In the genomic region with DNA sequence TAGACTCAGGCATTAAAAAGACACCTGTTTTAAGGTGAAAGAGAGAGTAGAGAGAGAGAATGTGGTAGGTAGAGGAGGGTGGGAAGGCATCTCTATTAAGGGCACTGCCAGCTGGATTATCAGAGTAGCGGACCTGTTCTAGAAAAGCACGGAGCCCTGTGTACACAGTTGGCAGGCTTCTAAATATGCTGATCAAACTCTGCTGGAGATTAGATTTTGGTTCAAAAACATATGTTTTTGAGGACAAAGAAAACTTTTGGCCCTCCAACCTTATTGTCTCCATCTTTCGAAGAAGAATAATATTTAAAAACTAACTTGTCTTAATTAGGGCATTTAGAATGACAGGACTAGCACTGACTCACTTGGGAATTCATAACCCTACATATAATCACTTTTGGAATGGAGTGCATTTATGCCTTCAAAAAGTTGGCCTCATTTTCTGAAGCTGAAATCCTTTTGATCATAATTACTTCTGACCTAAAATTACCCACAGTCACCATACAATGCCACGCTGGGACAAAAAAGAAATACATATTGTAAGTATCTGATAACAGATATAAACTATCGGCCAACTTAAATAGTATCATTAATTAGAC, we compare ENCODE assay signal across 12 cellular contexts.
A peak's percentile ranks its signal among the peaks of the same experiment; 100 is the strongest.
DNase-seq lines count a peak whose midpoint lies in the region; TF ChIP-seq lines count a peak whose summit lies in the region.
"Had no signal": no experiment of that assay in that cellular context is flagged by ENCODE, and none has a peak within 500 bp of the region (broad histone marks: within the 10 kb centered on the region; RNA-seq: fewer than 3 reads in every experiment).

No MANE protein-coding gene starts in this region.

- no peaks in the 10 kb centered on the region for H3K4me1 Mint-ChIP-seq in CD14-positive monocyte
- H3K4me1 Mint-ChIP-seq in activated T-helper 2 cell treated with anti-CD3 and anti-CD28 coated beads, Interferon-gamma antibody, Interleukin-2, Interleukin-4, amounts not matched to agents 10 μg/mL and 5 μg/mL and 100 μg/mL, durations not matched to agents 14 hours and 24 hours and 36 hours (ENCODE audit: low read depth) = no peaks in the 10 kb centered on the region
- no peaks in the 10 kb centered on the region for H3K4me1 Mint-ChIP-seq in endothelial cell (ENCODE audit: unreplicated experiment)
- H3K4me1 Mint-ChIP-seq: CD8-positive, alpha-beta memory T cell had no signal

- no peak for TF ChIP-seq EP300 in stomach (IDR thresholded peaks at IDR 0.05)

- H3K27me3 ChIP-seq in esophagus squamous epithelium = no peaks in the 10 kb centered on the region
- H3K27me3 ChIP-seq in muscle layer of duodenum (ENCODE audit: low read depth, low read length) = no peaks in the 10 kb centered on the region
- no peaks in the 10 kb centered on the region for H3K27me3 ChIP-seq in stomach

- H3K27ac ChIP-seq in esophagus squamous epithelium (peak overlapping the region in 3 of 4 donors; percentile 31 to 78 (median 76)), muscle layer of duodenum (ENCODE audit: low read length) (peak overlapping the region; percentile 62), stomach (peak overlapping the region in 3 of 5 donors; percentile 43 to 73 (median 52))

- WGBS in esophagus squamous epithelium, 2 donors = 67 to 72% methylated on average over 5 of the region's 5 CpGs
- WGBS in stomach, 5 donors = 47 to 73% (median 54%) methylated on average over 5 of the region's 5 CpGs

- DNase-seq in esophagus squamous epithelium (lab: John Stamatoyannopoulos, UW) (no peak), stomach (no peak), CD14-positive monocyte (ENCODE audit: low spot score) (no peak), endothelial cell (ENCODE audit: low spot score) (no peak)
- DNase-seq in activated T-helper 2 cell treated with anti-CD3 and anti-CD28 coated beads, Interferon-gamma antibody, Interleukin-2, Interleukin-4, amounts not matched to agents 10 μg/mL and 5 μg/mL and 100 μg/mL, durations not matched to agents 14 hours and 24 hours and 36 hours (ENCODE audit: low spot score) = no peak
- no peak for DNase-seq in stimulated activated CD4-positive, alpha-beta T cell treated with anti-CD3 and anti-CD28 coated beads, Interleukin-4, amount 100 ng/mL, for 4 hours
- DNase-seq: CD8-positive, alpha-beta memory T cell; NCI-H146; NCI-H2081 treated with DMSO at 0.1 percent for 48 hours had no signal

- H3K9me3 ChIP-seq in esophagus squamous epithelium = no peaks in the 10 kb centered on the region
- H3K9me3 ChIP-seq in muscle layer of duodenum (ENCODE audit: control insufficient read depth in 1 of 2, low read length in 2 of 2) = no peaks in the 10 kb centered on the region
- H3K9me3 ChIP-seq in stomach = no peaks in the 10 kb centered on the region

- H3K4me3 ChIP-seq in esophagus squamous epithelium = no peak overlapping the region
- peak overlapping the region in 1 of 2 donors; percentile 6 for H3K4me3 ChIP-seq in muscle layer of duodenum (ENCODE audit: low read depth in 1 of 2, low read length in 2 of 2)
- no peak overlapping the region for H3K4me3 ChIP-seq in stomach
- H3K4me3 ChIP-seq: GM23338, K562 had no signal

- H3K27ac Mint-ChIP-seq in CD14-positive monocyte = no peak overlapping the region
- H3K27ac Mint-ChIP-seq in activated T-helper 2 cell treated with anti-CD3 and anti-CD28 coated beads, Interferon-gamma antibody, Interleukin-2, Interleukin-4, amounts not matched to agents 10 μg/mL and 5 μg/mL and 100 μg/mL, durations not matched to agents 14 hours and 24 hours and 36 hours = no peak overlapping the region
- H3K27ac Mint-ChIP-seq in endothelial cell (ENCODE audit: unreplicated experiment) = no peak overlapping the region
- H3K27ac Mint-ChIP-seq: CD8-positive, alpha-beta memory T cell; GM23338 had no signal

- H3K4me3 Mint-ChIP-seq in CD14-positive monocyte = no peak overlapping the region
- no peak overlapping the region for H3K4me3 Mint-ChIP-seq in activated T-helper 2 cell treated with anti-CD3 and anti-CD28 coated beads, Interferon-gamma antibody, Interleukin-2, Interleukin-4, amounts not matched to agents 10 μg/mL and 5 μg/mL and 100 μg/mL, durations not matched to agents 14 hours and 24 hours and 36 hours (ENCODE audit: low read depth)
- H3K4me3 Mint-ChIP-seq in endothelial cell (ENCODE audit: unreplicated experiment) = no peak overlapping the region
- H3K4me3 Mint-ChIP-seq: CD8-positive, alpha-beta memory T cell; GM23338 had no signal

- peaks cover 0 to 2% (median 0%) of the 10 kb centered on the region in 3 donors for H3K27me3 Mint-ChIP-seq in CD14-positive monocyte (ENCODE audit: low read depth in 3 of 3)
- H3K27me3 Mint-ChIP-seq in activated T-helper 2 cell treated with anti-CD3 and anti-CD28 coated beads, Interferon-gamma antibody, Interleukin-2, Interleukin-4, amounts not matched to agents 10 μg/mL and 5 μg/mL and 100 μg/mL, durations not matched to agents 14 hours and 24 hours and 36 hours (ENCODE audit: low read depth) = no peaks in the 10 kb centered on the region
- H3K27me3 Mint-ChIP-seq in endothelial cell (ENCODE audit: unreplicated experiment) = no peaks in the 10 kb centered on the region
- H3K27me3 Mint-ChIP-seq: CD8-positive, alpha-beta memory T cell had no signal

- no peak for TF ChIP-seq POLR2A in esophagus squamous epithelium (IDR thresholded peaks at IDR 0.05)
- no peak for TF ChIP-seq POLR2A in stomach (IDR thresholded peaks at IDR 0.05)

- H3K36me3 Mint-ChIP-seq in CD14-positive monocyte = no peaks in the 10 kb centered on the region
- H3K36me3 Mint-ChIP-seq in activated T-helper 2 cell treated with anti-CD3 and anti-CD28 coated beads, Interferon-gamma antibody, Interleukin-2, Interleukin-4, amounts not matched to agents 10 μg/mL and 5 μg/mL and 100 μg/mL, durations not matched to agents 14 hours and 24 hours and 36 hours (ENCODE audit: low read depth) = no peaks in the 10 kb centered on the region
- no peaks in the 10 kb centered on the region for H3K36me3 Mint-ChIP-seq in endothelial cell (ENCODE audit: low read depth, unreplicated experiment)
- H3K36me3 Mint-ChIP-seq: CD8-positive, alpha-beta memory T cell had no signal

- TF ChIP-seq CTCF in esophagus squamous epithelium (IDR thresholded peaks at IDR 0.05) (no peak), stomach (IDR thresholded peaks at IDR 0.05) (no peak), CD14-positive monocyte (IDR thresholded peaks at IDR 0.05) (no peak), endothelial cell (IDR thresholded peaks at IDR 0.05; ENCODE audit: unreplicated experiment) (no peak)

- H3K9me3 Mint-ChIP-seq in CD14-positive monocyte (peaks cover 0 to 3% (median 0%) of the 10 kb centered on the region in 7 donors), endothelial cell (ENCODE audit: unreplicated experiment) (no peaks in the 10 kb centered on the region)
- no peaks in the 10 kb centered on the region for H3K9me3 Mint-ChIP-seq in activated T-helper 2 cell treated with anti-CD3 and anti-CD28 coated beads, Interferon-gamma antibody, Interleukin-2, Interleukin-4, amounts not matched to agents 10 μg/mL and 5 μg/mL and 100 μg/mL, durations not matched to agents 14 hours and 24 hours and 36 hours
- H3K9me3 Mint-ChIP-seq: GM23338 had no signal

- H3K4me1 ChIP-seq in esophagus squamous epithelium = no peaks in the 10 kb centered on the region
- no peaks in the 10 kb centered on the region for H3K4me1 ChIP-seq in muscle layer of duodenum (ENCODE audit: control insufficient read depth in 1 of 2, insufficient read depth in 2 of 2, low read length in 2 of 2)
- H3K4me1 ChIP-seq in stomach = peaks cover 0 to 4% (median 0%) of the 10 kb centered on the region in 4 donors

- H3K36me3 ChIP-seq in esophagus squamous epithelium (no peaks in the 10 kb centered on the region), muscle layer of duodenum (ENCODE audit: control insufficient read depth in 1 of 2, insufficient read depth in 2 of 2, low read length in 2 of 2) (no peaks in the 10 kb centered on the region), stomach (no peaks in the 10 kb centered on the region)

- intact Hi-C loops in esophagus squamous epithelium (cut with DNase I) = no loop called here
- intact Hi-C loops in stomach (cut with DNase I; ENCODE audit: low total_unique reads) = no loop called here
- intact Hi-C loops in CD14-positive monocyte (cut with micrococcal nuclease) = no loop called here
- intact Hi-C loops in activated T-helper 2 cell treated with anti-CD3 and anti-CD28 coated beads, Interferon-gamma antibody, Interleukin-2, Interleukin-4, amounts not matched to agents 10 μg/mL and 5 μg/mL and 100 μg/mL, durations not matched to agents 14 hours and 24 hours and 36 hours (cut with micrococcal nuclease) = no loop called here
